In the genomic region with DNA sequence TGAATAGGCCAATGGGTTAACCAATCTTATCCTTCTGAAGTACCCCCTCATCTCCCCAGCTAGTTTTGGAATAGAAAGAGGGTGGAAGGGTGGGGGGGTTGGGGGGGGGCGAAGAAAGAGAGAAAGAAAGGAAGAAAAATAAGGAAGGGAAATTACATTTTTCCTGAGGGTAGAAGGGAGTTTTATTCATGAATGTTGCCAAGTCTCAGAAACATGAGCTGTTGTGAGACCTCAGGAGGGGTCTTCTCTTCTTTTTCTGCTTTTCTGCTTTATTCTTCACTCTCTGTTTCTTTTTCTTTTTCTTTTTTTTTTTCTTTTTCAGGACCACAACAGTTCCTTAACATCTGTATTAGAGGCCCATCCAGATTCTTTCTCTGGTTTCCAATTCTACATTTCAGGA, we compare ENCODE assay signal across 36 cellular contexts. TPM values are rescaled to one million over a fixed set of nuclear protein-coding genes. Genes with fewer than 3 reads are reported as not detected.
"Had no signal": no experiment of that assay in that cellular context is flagged by ENCODE, and none has a peak within 500 bp of the region (broad histone marks: within the 10 kb centered on the region; RNA-seq: fewer than 3 reads in every experiment).

No MANE protein-coding gene starts in this region.

- DNase-seq: Karpas-422, MG63, MM.1S, NCI-H1048, NCI-H1092, NCI-H1092 treated with DMSO at 0.1 percent for 48 hours, NCI-H1105, NCI-H1105 treated with DMSO at 0.1 percent for 48 hours, NCI-H1417, NCI-H1417 treated with DMSO at 0.1 percent for 48 hours, NCI-H1436, NCI-H1436 treated with DMSO at 0.1 percent for 48 hours, NCI-H146, NCI-H1694, NCI-H1694 treated with DMSO at 0.1 percent for 48 hours, NCI-H187, NCI-H187 treated with DMSO at 0.1 percent for 48 hours, NCI-H1930, NCI-H2029, NCI-H2029 treated with DMSO at 0.1 percent for 48 hours, NCI-H2081, NCI-H2081 treated with DMSO at 0.1 percent for 48 hours, NCI-H2107, NCI-H2171, NCI-H2171 treated with DMSO at 0.1 percent for 48 hours, NCI-H2227 treated with DMSO at 0.1 percent for 48 hours, NCI-H226, NCI-H345, NCI-H446, NCI-H446 treated with DMSO at 0.1 percent for 48 hours, NCI-H510A, NCI-H524, NCI-H524 treated with DMSO at 0.1 percent for 48 hours, NCI-H526 had no signal

- H3K4me3 ChIP-seq: MG63 had no signal

- H3K36me3 ChIP-seq: MG63 had no signal

RNA-seq across cellular contexts. Expression of a gene that starts 6.0 kb away (rescaled TPM):
- total RNA-seq: LHCN-M2, MCF 10A had no signal
